19 cellular contexts compared by ENCODE assay signal in genomic region chr5:167488371-167488770, GRCh38.
"Had no signal": no experiment of that assay in that cellular context is flagged by ENCODE, and none has a peak within 500 bp of the region (broad histone marks: within the 10 kb centered on the region; RNA-seq: fewer than 3 reads in every experiment).

No MANE protein-coding gene starts in this region.

- ATAC-seq: activated T-cell treated with anti-CD3 and anti-CD28 coated beads, Interleukin-2, amount 50 U/mL, for 4 hours; esophagus mucosa; heart right ventricle; natural killer cell; stimulated activated naive CD8-positive, alpha-beta T cell treated with anti-CD3 and anti-CD28 coated beads, Interleukin-15, Interleukin-2, amounts not matched to agents 100 U/mL and 50 U/mL, for 24 hours; upper lobe of right lung had no signal

- H3K4me3 ChIP-seq: heart right ventricle, left ventricle myocardium inferior, thyroid gland, upper lobe of right lung had no signal

- H3K36me3 ChIP-seq: heart right ventricle, left ventricle myocardium inferior, thyroid gland, upper lobe of right lung had no signal

- H3K4me1 ChIP-seq: heart right ventricle, left ventricle myocardium inferior, thyroid gland, upper lobe of right lung had no signal

- DNase-seq: activated B cell treated with CpG ODN at 0.5 μM for 24 hours; activated CD4-positive, alpha-beta T cell treated with anti-CD3 and anti-CD28 coated beads for 4 hours; activated CD4-positive, alpha-beta T cell treated with anti-CD3 and anti-CD28 coated beads, Interleukin-2, amount 50 U/mL, for 48 hours; activated CD8-positive, alpha-beta memory T cell treated with anti-CD3 and anti-CD28 coated beads, Interleukin-2, amount 50 U/mL, for 48 hours; activated naive CD4-positive, alpha-beta T cell; activated naive CD8-positive, alpha-beta T cell treated with anti-CD3 and anti-CD28 coated beads, Interleukin-2, amount 10 ng/mL, durations not matched to agents 7 days and 5 days; activated T-cell treated with anti-CD3 and anti-CD28 coated beads, Interleukin-2, amount 50 U/mL, for 4 hours; amygdala; central memory CD4-positive, alpha-beta T cell; effector memory CD4-positive, alpha-beta T cell; heart right ventricle; left ventricle myocardium inferior; midbrain; natural killer cell; stimulated activated CD4-positive, alpha-beta T cell treated with anti-CD3 and anti-CD28 coated beads, Interleukin-4, amount 100 ng/mL, for 4 hours; stimulated activated naive CD8-positive, alpha-beta T cell treated with anti-CD3 and anti-CD28 coated beads, Interleukin-15, Interleukin-2, amounts not matched to agents 100 U/mL and 50 U/mL, for 24 hours; thyroid gland; upper lobe of right lung had no signal

- H3K27me3 ChIP-seq: heart right ventricle, thyroid gland, upper lobe of right lung had no signal

- H3K27ac ChIP-seq: heart right ventricle, left ventricle myocardium inferior, thyroid gland, upper lobe of right lung had no signal

- H3K9me3 ChIP-seq: heart right ventricle, left ventricle myocardium inferior, thyroid gland, upper lobe of right lung had no signal
